ENCODE assay signal across 8 cellular contexts in genomic region chr11:118610773-118611432, GRCh38. TPM values are rescaled to one million over a fixed set of nuclear protein-coding genes. Genes with fewer than 3 reads are reported as not detected.
DNase-seq lines count a peak whose midpoint lies in the region; ATAC-seq and TF ChIP-seq lines count a peak whose summit lies in the region.

No MANE protein-coding gene starts in this region.

- H3K27ac ChIP-seq in OCI-LY1 (ENCODE audit: low read depth, low read length, poor library complexity, severe bottlenecking) (no peak overlapping the region), stomach (peak overlapping the region; percentile 55 to 98 (median 91))

- H3K9me3 Mint-ChIP-seq in neural crest cell, result no peaks in the 10 kb centered on the region

- H3K4me1 Mint-ChIP-seq in neural crest cell, result peaks cover 59% of the 10 kb centered on the region

- TF ChIP-seq POLR2A in stomach (IDR thresholded peaks at IDR 0.05), result no peak

- no peak overlapping the region for H3K27ac Mint-ChIP-seq in neural crest cell (ENCODE audit: unreplicated experiment)

- peak overlapping the region; percentile 50 for H3K4me2 ChIP-seq in OCI-LY1 (ENCODE audit: low read length)

- H3F3A ChIP-seq in OCI-LY1 (ENCODE audit: insufficient read depth, low read length), result no peaks in the 10 kb centered on the region

- H3K4me1 ChIP-seq in BE2C, result peaks cover 12% of the 10 kb centered on the region
- peaks cover 31% of the 10 kb centered on the region for H3K4me1 ChIP-seq in OCI-LY1 (ENCODE audit: insufficient read depth, low read length, severe bottlenecking)
- peaks cover 49 to 79% (median 66%) of the 10 kb centered on the region in 4 donors for H3K4me1 ChIP-seq in stomach

- TF ChIP-seq EP300 in stomach (IDR thresholded peaks at IDR 0.05), result no peak

- H3K36me3 ChIP-seq in BE2C (no peaks in the 10 kb centered on the region), OCI-LY1 (ENCODE audit: insufficient read depth, low read length) (no peaks in the 10 kb centered on the region), stomach (peaks cover 11 to 27% (median 20%) of the 10 kb centered on the region in 4 donors)

- 2 to 6% (median 4%) methylated on average over 25 to 54 of the region's 54 CpGs for WGBS in stomach, 5 donors

- no peaks in the 10 kb centered on the region for H4K20me1 ChIP-seq in OCI-LY1 (ENCODE audit: insufficient read depth, low read length)

- H3K27me3 ChIP-seq in BE2C, result no peaks in the 10 kb centered on the region
- peaks cover 11% of the 10 kb centered on the region; the same call in 1 of the 2 replicates for H3K27me3 ChIP-seq in OCI-LY1 (ENCODE audit: insufficient read depth, low read length)
- peaks cover 0 to 42% (median 34%) of the 10 kb centered on the region in 3 donors for H3K27me3 ChIP-seq in stomach

- H3K4me3 Mint-ChIP-seq in neural crest cell, result peak overlapping the region; percentile 52

- H3K9me2 ChIP-seq in OCI-LY1 (ENCODE audit: low read depth, low read length), result no peaks in the 10 kb centered on the region

- intact Hi-C loops in stomach (cut with DNase I; ENCODE audit: low total_unique reads), result no loop called here

- H3K9ac ChIP-seq in OCI-LY1 (ENCODE audit: low read length), result no peak overlapping the region

- TF ChIP-seq CTCF in BE2C (IDR thresholded peaks at IDR 0.05; ENCODE audit: low read depth, low read length) (peak; percentile 25; the same call in 1 of the 2 replicates), OCI-LY1 (IDR thresholded peaks at IDR 0.05; ENCODE audit: low read length) (peak; percentile 59), fibroblast of the aortic adventitia (IDR thresholded peaks at IDR 0.05; ENCODE audit: insufficient read depth, low read length) (peak; percentile 86), neural crest cell (conservative IDR thresholded peaks at IDR 0.05) (peak; percentile 88), stomach (IDR thresholded peaks at IDR 0.05) (peak in 4 of 7 experiments; percentile 55 to 87 (median 82))

- ATAC-seq in GM21786 (IDR thresholded peaks at IDR 0.05; ENCODE audit: unreplicated experiment), result peak; percentile 62
- no peak for ATAC-seq in GM19351 (IDR thresholded peaks at IDR 0.05; ENCODE audit: unreplicated experiment)

- peaks cover 3% of the 10 kb centered on the region for H3K36me3 Mint-ChIP-seq in neural crest cell (ENCODE audit: low read depth)

- H2AFZ ChIP-seq in OCI-LY1 (ENCODE audit: low read length), result no peak overlapping the region

- H3K9me3 ChIP-seq in BE2C (no peaks in the 10 kb centered on the region), OCI-LY1 (ENCODE audit: low read length) (no peaks in the 10 kb centered on the region), stomach (no peaks in the 10 kb centered on the region)

- H3K27me3 Mint-ChIP-seq in neural crest cell (ENCODE audit: low read depth), result peaks cover 45% of the 10 kb centered on the region

- DNase-seq in BE2C, result no peak
- DNase-seq in activated T-helper 9 cell treated with anti-CD3 and anti-CD28 coated beads, Interleukin-2, amount 50 U/mL, for 16 hours (ENCODE audit: low read depth), result peak; percentile 84
- peak; percentile 64 for DNase-seq in fibroblast of the aortic adventitia (ENCODE audit: low read depth)
- DNase-seq in neural crest cell (ENCODE audit: low read depth, low spot score), result peak; percentile 76
- peak; percentile 90 for DNase-seq in stomach

- H3K4me3 ChIP-seq in BE2C (ENCODE audit: low read depth, low read length) (no peak overlapping the region), OCI-LY1 (ENCODE audit: low read depth, low read length, poor library complexity, severe bottlenecking) (peak overlapping the region; percentile 39), fibroblast of the aortic adventitia (ENCODE audit: low read depth, low read length) (peak overlapping the region; percentile 80), stomach (peak overlapping the region; percentile 47 to 79 (median 70))

- H3K79me2 ChIP-seq in OCI-LY1 (ENCODE audit: insufficient read depth, low read length), result no peaks in the 10 kb centered on the region

RNA-seq across cellular contexts. Expression of gene PHLDB1, which starts 3.5 kb away (rescaled TPM):
- polyA plus RNA-seq in BE2C (2012; ENCODE audit: insufficient read depth, insufficient read length, low read depth), result 33.9 TPM
- total RNA-seq in fibroblast of the aortic adventitia (ENCODE audit: low replicate concordance) (49.1 and 93.5 TPM in 2 replicates), neural crest cell (108 and 120 TPM in 2 replicates), stomach (100 to 1,000 TPM in 1 of 5 donors, 10 to 100 TPM in 4; 34.4 to 291 (median 50.2) TPM)
- 10 to 100 TPM; 28.4 to 43.1 (median 39.7) TPM for polyA plus RNA-seq in stomach

RNA-seq across cellular contexts. Expression of gene ARCN1, which starts 38.7 kb away (rescaled TPM):
- polyA plus RNA-seq in BE2C (2012; ENCODE audit: insufficient read depth, insufficient read length, low read depth), result 143 TPM
- 72.4 and 210 TPM in 2 replicates for total RNA-seq in fibroblast of the aortic adventitia (ENCODE audit: low replicate concordance)
- total RNA-seq in neural crest cell, result 122 and 128 TPM in 2 replicates
- total RNA-seq in stomach, result 100 to 1,000 TPM in 1 of 5 donors, 10 to 100 TPM in 4; 22.0 to 115 (median 60.0) TPM
- 100 to 1,000 TPM in 1 of 3 donors, 10 to 100 TPM in 2; 50.7 to 107 (median 60.2) TPM for polyA plus RNA-seq in stomach

RNA-seq across cellular contexts. Expression of gene IFT46, which starts 45.2 kb away (rescaled TPM):
- 19.9 TPM for polyA plus RNA-seq in BE2C (2012; ENCODE audit: insufficient read depth, insufficient read length, low read depth)
- total RNA-seq in fibroblast of the aortic adventitia (ENCODE audit: low replicate concordance) (46.5 and 66.6 TPM in 2 replicates), neural crest cell (24.2 and 24.4 TPM in 2 replicates), stomach (100 to 1,000 TPM in 1 of 5 donors, 10 to 100 TPM in 3, 1 to 10 TPM in 1; 3.5 to 113 (median 28.4) TPM)
- polyA plus RNA-seq in stomach, result 10 to 100 TPM; 15.4 to 17.9 (median 17.5) TPM

Comparison
In these comparisons a context has a peak if more than half of its experiments do, and no peak if none do; other contexts are left out.
1. CTCF ChIP-seq: peak in every context shown above with its lines; median percentile 88 in neural crest cell; 86 in fibroblast of the aortic adventitia; 82 in stomach; 59 in OCI-LY1; 25 in BE2C.